Comparison of ENCODE assay signal across 8 cellular contexts in the genomic region with DNA sequence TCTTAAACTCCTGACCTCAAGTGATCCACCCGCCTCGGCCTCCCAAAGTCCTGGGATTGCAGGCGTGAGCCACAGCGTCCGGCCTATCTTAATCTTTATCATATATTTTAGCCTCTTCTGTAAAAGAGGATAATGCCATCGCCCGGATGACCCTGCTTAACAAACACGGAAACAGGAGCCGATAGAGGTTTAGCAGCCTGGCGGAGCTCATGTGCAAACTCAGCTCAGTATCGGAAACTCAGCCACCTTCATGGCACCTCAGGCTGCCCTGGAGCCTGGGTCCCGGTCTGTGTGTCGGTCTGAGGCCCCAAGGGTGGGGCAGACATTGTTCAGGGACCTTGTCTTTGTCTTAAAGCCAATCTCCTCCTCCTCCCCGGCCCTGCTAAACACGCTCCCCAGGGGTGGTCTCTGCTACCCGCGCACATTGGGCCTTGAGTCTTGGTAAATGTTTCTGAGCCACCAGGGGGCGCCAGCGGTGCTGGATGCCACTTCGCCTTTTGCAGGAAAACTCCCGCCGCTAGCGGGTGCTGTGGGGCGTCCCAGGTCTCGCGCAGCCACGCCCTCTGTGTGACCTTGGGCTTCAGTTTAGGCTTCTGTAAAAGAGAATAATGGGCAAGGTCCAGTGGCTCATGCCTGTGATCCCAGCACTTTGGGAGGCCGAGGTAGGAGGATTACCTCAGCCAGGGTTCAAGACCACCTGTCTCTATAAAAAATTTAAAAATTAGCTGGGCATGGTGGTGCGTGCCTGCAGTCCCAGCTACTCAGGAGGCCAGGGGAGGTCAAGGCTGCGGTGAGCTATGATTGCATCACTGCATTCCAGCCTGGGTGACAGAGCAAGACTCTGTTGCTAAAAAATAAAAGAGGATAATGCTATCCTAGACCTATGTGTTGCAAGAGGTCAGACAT. TPM values are rescaled to one million over a fixed set of nuclear protein-coding genes. Genes with fewer than 3 reads are reported as not detected.
A peak's percentile ranks its signal among the peaks of the same experiment; 100 is the strongest.
DNase-seq lines count a peak whose midpoint lies in the region; ATAC-seq and TF ChIP-seq lines count a peak whose summit lies in the region.

No MANE protein-coding gene starts in this region.

- 0 out of 2 replicates have a peak overlapping the region, but pooled peaks have one; percentile 41 for H3K9ac ChIP-seq in OCI-LY1 (ENCODE audit: low read length)

- H3K27ac Mint-ChIP-seq in naive thymus-derived CD8-positive, alpha-beta T cell, result peak overlapping the region; percentile 3 to 94 (median 86)
- H3K27ac Mint-ChIP-seq in stimulated activated memory B cell treated with anti-CD40 and anti-IgM and Interleukin-4, amounts not matched to agents 10 μg/mL and 1 μg/mL and 100 μg/mL, for 72 hours, result peak overlapping the region; percentile 88

- no peaks in the 10 kb centered on the region for H4K20me1 ChIP-seq in OCI-LY1 (ENCODE audit: insufficient read depth, low read length)

- no peaks in the 10 kb centered on the region for H3K36me3 ChIP-seq in OCI-LY1 (ENCODE audit: insufficient read depth, low read length)

- no peaks in the 10 kb centered on the region for H3K9me3 ChIP-seq in OCI-LY1 (ENCODE audit: low read length)

- ATAC-seq in HG02642 (IDR thresholded peaks at IDR 0.05; ENCODE audit: poor library complexity, unreplicated experiment), result peak; percentile 75
- peak; percentile 78 for ATAC-seq in esophagus mucosa
- peak; percentile 92 to 94 for ATAC-seq in naive thymus-derived CD8-positive, alpha-beta T cell
- peak; percentile 86 for ATAC-seq in stimulated activated memory B cell treated with anti-CD40 and anti-IgM and Interleukin-4, amounts not matched to agents 10 μg/mL and 1 μg/mL and 100 μg/mL, for 72 hours
- no peak for ATAC-seq in GM19023 (IDR thresholded peaks at IDR 0.05; ENCODE audit: unreplicated experiment)

- peak; percentile 100 for TF ChIP-seq CTCF in OCI-LY1 (IDR thresholded peaks at IDR 0.05; ENCODE audit: low read length)

- peaks cover 19 to 34% (median 25%) of the 10 kb centered on the region in 4 donors for H3K4me1 Mint-ChIP-seq in naive thymus-derived CD8-positive, alpha-beta T cell
- peaks cover 54% of the 10 kb centered on the region for H3K4me1 Mint-ChIP-seq in stimulated activated memory B cell treated with anti-CD40 and anti-IgM and Interleukin-4, amounts not matched to agents 10 μg/mL and 1 μg/mL and 100 μg/mL, for 72 hours

- H3K27me3 ChIP-seq in OCI-LY1 (ENCODE audit: insufficient read depth, low read length), result peaks cover 5% of the 10 kb centered on the region; the same call in 1 of the 2 replicates

- H3K36me3 Mint-ChIP-seq in naive thymus-derived CD8-positive, alpha-beta T cell, result no peaks in the 10 kb centered on the region
- no peaks in the 10 kb centered on the region for H3K36me3 Mint-ChIP-seq in stimulated activated memory B cell treated with anti-CD40 and anti-IgM and Interleukin-4, amounts not matched to agents 10 μg/mL and 1 μg/mL and 100 μg/mL, for 72 hours

- no peaks in the 10 kb centered on the region for H3K9me2 ChIP-seq in OCI-LY1 (ENCODE audit: low read depth, low read length)

- H3K4me1 ChIP-seq in OCI-LY1 (ENCODE audit: insufficient read depth, low read length, severe bottlenecking), result peaks cover 3% of the 10 kb centered on the region

- no peaks in the 10 kb centered on the region for H3K9me3 Mint-ChIP-seq in naive thymus-derived CD8-positive, alpha-beta T cell
- H3K9me3 Mint-ChIP-seq in stimulated activated memory B cell treated with anti-CD40 and anti-IgM and Interleukin-4, amounts not matched to agents 10 μg/mL and 1 μg/mL and 100 μg/mL, for 72 hours, result no peaks in the 10 kb centered on the region

- POLR2A ChIA-PET in naive thymus-derived CD8-positive, alpha-beta T cell (lab: Charles Lee), result interaction anchor here (0.7 to 15.9 kb wide), 13 partner anchors 12 to 120 kb away, joined by 3 to 231 read pairs (median 8); partner anchors contain the start of gene NLRC5

- H3F3A ChIP-seq in OCI-LY1 (ENCODE audit: insufficient read depth, low read length), result no peaks in the 10 kb centered on the region

- no peaks in the 10 kb centered on the region for H3K27me3 Mint-ChIP-seq in naive thymus-derived CD8-positive, alpha-beta T cell
- no peaks in the 10 kb centered on the region for H3K27me3 Mint-ChIP-seq in stimulated activated memory B cell treated with anti-CD40 and anti-IgM and Interleukin-4, amounts not matched to agents 10 μg/mL and 1 μg/mL and 100 μg/mL, for 72 hours

- H3K27ac ChIP-seq in OCI-LY1 (ENCODE audit: low read depth, low read length, poor library complexity, severe bottlenecking), result no peak overlapping the region

- H3K4me3 Mint-ChIP-seq in naive thymus-derived CD8-positive, alpha-beta T cell, result peak overlapping the region in 6 of 10 donors; percentile 1 to 74 (median 50)
- H3K4me3 Mint-ChIP-seq in stimulated activated memory B cell treated with anti-CD40 and anti-IgM and Interleukin-4, amounts not matched to agents 10 μg/mL and 1 μg/mL and 100 μg/mL, for 72 hours, result no peak overlapping the region

- DNase-seq in GF-D8 (lab: John Stamatoyannopoulos, UW) (peak; percentile 53), activated T-cell treated with anti-CD3 and anti-CD28 coated beads for 1 hour (ENCODE audit: low read depth) (peak; percentile 97)
- DNase-seq in naive thymus-derived CD8-positive, alpha-beta T cell, result peak; percentile 87 to 96 (median 94)

- H3K79me2 ChIP-seq in OCI-LY1 (ENCODE audit: insufficient read depth, low read length), result no peaks in the 10 kb centered on the region

- no peak overlapping the region for H3K4me3 ChIP-seq in OCI-LY1 (ENCODE audit: low read depth, low read length, poor library complexity, severe bottlenecking)

- no peak overlapping the region for H2AFZ ChIP-seq in OCI-LY1 (ENCODE audit: low read length)

- H3K4me2 ChIP-seq in OCI-LY1 (ENCODE audit: low read length), result peak overlapping the region; percentile 62

RNA-seq across cellular contexts. Expression of gene CETP, which starts 2.7 kb away (rescaled TPM):
- not detected for total RNA-seq in esophagus mucosa
- total RNA-seq in naive thymus-derived CD8-positive, alpha-beta T cell, result under 1 TPM in 1 of 2 experiments, not detected in 1; 0.27 TPM
- under 1 TPM in 2 of 3 donors, not detected in 1; 0.20 to 0.21 TPM for polyA plus RNA-seq in naive thymus-derived CD8-positive, alpha-beta T cell

RNA-seq across cellular contexts. Expression of gene NLRC5, which starts 24.9 kb away (rescaled TPM):
- 13.0 TPM for total RNA-seq in esophagus mucosa
- 100 to 1,000 TPM; 474 to 488 TPM for total RNA-seq in naive thymus-derived CD8-positive, alpha-beta T cell
- polyA plus RNA-seq in naive thymus-derived CD8-positive, alpha-beta T cell, result 100 to 1,000 TPM in 1 of 3 donors, 10 to 100 TPM in 2; 70.4 to 137 (median 80.0) TPM

RNA-seq across cellular contexts. Expression of gene HERPUD1, which starts 32.6 kb away (rescaled TPM):
- total RNA-seq in esophagus mucosa, result 63.9 TPM
- 100 to 1,000 TPM; 190 to 214 TPM for total RNA-seq in naive thymus-derived CD8-positive, alpha-beta T cell
- polyA plus RNA-seq in naive thymus-derived CD8-positive, alpha-beta T cell, result 10 to 100 TPM; 43.8 to 88.6 (median 57.6) TPM

Comparison
In these comparisons a context has a peak if more than half of its experiments do, and no peak if none do; other contexts are left out.
1. RNA of gene NLRC5, which starts 24.9 kb away (total RNA-seq): 474 to 488 TPM in naive thymus-derived CD8-positive, alpha-beta T cell; 13.0 TPM in esophagus mucosa (single experiment); every median in the first group is over 10 times any median in the second.
2. Peak in every context shown above with its lines, with median percentiles within 50 percentile points of each other: DNase-seq.